Comparison of ENCODE assay signal across 24 cellular contexts in genomic region chr19:29499261-29499920, GRCh38. TPM values are rescaled to one million over a fixed set of nuclear protein-coding genes. Genes with fewer than 3 reads are reported as not detected.
A peak's percentile ranks its signal among the peaks of the same experiment; 100 is the strongest.
DNase-seq lines count a peak whose midpoint lies in the region; ATAC-seq lines count a peak whose summit lies in the region.
"Had no signal": no experiment of that assay in that cellular context is flagged by ENCODE, and none has a peak within 500 bp of the region (broad histone marks: within the 10 kb centered on the region; RNA-seq: fewer than 3 reads in every experiment).

No MANE protein-coding gene starts in this region.

- H3K27ac ChIP-seq in cingulate gyrus (ENCODE audit: low read depth, low read length): peak overlapping the region; percentile 39
- H3K27ac ChIP-seq: BLaER1 treated with 17β-estradiol and CSF1 and Interleukin-3, amounts not matched to agents 10 nM and 100 nM had no signal

- ATAC-seq in sciatic nerve: no peak
- ATAC-seq: Panc1, SK-N-SH treated with all-trans-retinoic acid at 6 μM for 48 hours had no signal

- DNase-seq in activated effector memory CD4-positive, alpha-beta T cell treated with anti-CD3 and anti-CD28 coated beads, Interleukin-2, amount 50 U/mL, for 16 hours: peak; percentile 43
- no peak for DNase-seq in activated effector memory CD4-positive, alpha-beta T cell treated with Interleukin-2 at 50 U/mL for 16 hours
- DNase-seq in sciatic nerve (ENCODE audit: low spot score) (peak; percentile 18), SW 1271 (lab: John Stamatoyannopoulos, UW) (no peak), NCI-H2227 (lab: John Stamatoyannopoulos, UW; ENCODE audit: unreplicated experiment) (no peak), NOMO-1 (lab: John Stamatoyannopoulos, UW; ENCODE audit: unreplicated experiment in 2 of 2) (no peak)
- DNase-seq in stimulated activated CD4-positive, alpha-beta T cell treated with anti-CD3 and anti-CD28 coated beads, Interleukin-15, amount 100 ng/mL, for 24 hours: no peak
- DNase-seq: 8988T; Calu3; CD8-positive, alpha-beta memory T cell; GF-D8; MM.1S; NCI-H1048; NCI-H1417 treated with DMSO at 0.1 percent for 48 hours; NCI-H187; NCI-H2227 treated with DMSO at 0.1 percent for 48 hours; NCI-H510A; NCI-H774; NK-92 treated with Interleukin-12 subunit alpha and Interleukin-12 subunit beta, amount 100 ng/mL, for 24 hours had no signal

- intact Hi-C loops in sciatic nerve (cut with DNase I): no loop called here

RNA-seq across cellular contexts. Expression of gene VSTM2B, which starts 26.4 kb away (rescaled TPM):
- total RNA-seq in sciatic nerve: not detected
- total RNA-seq: Calu3; CD8-positive, alpha-beta memory T cell; LHCN-M2 had no signal

Comparison
In these comparisons a context has a peak if more than half of its experiments do, and no peak if none do; other contexts are left out.
1. DNase-seq: peak in activated effector memory CD4-positive, alpha-beta T cell treated with anti-CD3 and anti-CD28 coated beads, Interleukin-2, amount 50 U/mL, for 16 hours (single experiment) and sciatic nerve (single experiment); none in activated effector memory CD4-positive, alpha-beta T cell treated with Interleukin-2 at 50 U/mL for 16 hours (single experiment), SW 1271 (0 of 2), stimulated activated CD4-positive, alpha-beta T cell treated with anti-CD3 and anti-CD28 coated beads, Interleukin-15, amount 100 ng/mL, for 24 hours (single experiment), NCI-H2227 (single experiment) and NOMO-1 (0 of 2).